ENCODE assay signal across 8 cellular contexts in genomic region chrX:68685722-68686683, GRCh38. TPM values are rescaled to one million over a fixed set of nuclear protein-coding genes. Genes with fewer than 3 reads are reported as not detected.
A peak's percentile ranks its signal among the peaks of the same experiment; 100 is the strongest.
DNase-seq lines count a peak whose midpoint lies in the region; ATAC-seq and TF ChIP-seq lines count a peak whose summit lies in the region.

No MANE protein-coding gene starts in this region.

- H3K4me1 ChIP-seq in fibroblast of lung (ENCODE audit: control insufficient read depth, extremely low read depth, insufficient read depth, low read length) (peaks cover 5% of the 10 kb centered on the region), neutrophil (ENCODE audit: control insufficient read depth in 1 of 2, insufficient read depth in 1 of 2, low read depth in 1 of 2, low read length in 1 of 2) (peaks cover 38 to 48% of the 10 kb centered on the region in 2 experiments)

- peak overlapping the region; percentile 8 for H2AFZ ChIP-seq in fibroblast of lung (ENCODE audit: low read length)

- peak overlapping the region; percentile 81 for H3K4me3 Mint-ChIP-seq in T-helper 2 cell treated with Interferon-gamma antibody and Interleukin-4, amounts not matched to agents 5 μg/mL and 100 μg/mL, for 36 hours

- peak overlapping the region; percentile 51 for H3K4me2 ChIP-seq in fibroblast of lung (ENCODE audit: extremely low read depth, insufficient read depth, low read length)

- H3K4me3 ChIP-seq in fibroblast of lung (replicated peaks in 1 of 4; ENCODE audit: control extremely low read depth in 1 of 4, insufficient read depth in 1 of 4, low read depth in 3 of 4, low read length in 4 of 4), result peak overlapping the region; percentile 17 to 56 (median 38)
- peak overlapping the region; percentile 62 to 66 for H3K4me3 ChIP-seq in neutrophil (ENCODE audit: low read depth in 1 of 2, low read length in 1 of 2)

- H3K36me3 Mint-ChIP-seq in T-helper 2 cell treated with Interferon-gamma antibody and Interleukin-4, amounts not matched to agents 5 μg/mL and 100 μg/mL, for 36 hours (ENCODE audit: low read depth), result no peaks in the 10 kb centered on the region

- H3K4me1 Mint-ChIP-seq in T-helper 2 cell treated with Interferon-gamma antibody and Interleukin-4, amounts not matched to agents 5 μg/mL and 100 μg/mL, for 36 hours (ENCODE audit: low read depth), result peaks cover 11% of the 10 kb centered on the region

- H4K20me1 ChIP-seq in fibroblast of lung (ENCODE audit: control insufficient read depth, extremely low read depth, insufficient read depth, low read length), result no peaks in the 10 kb centered on the region

- peak overlapping the region; percentile 37 for H3K9ac ChIP-seq in fibroblast of lung (ENCODE audit: insufficient read depth, low read length)

- no peaks in the 10 kb centered on the region for H3K36me3 ChIP-seq in fibroblast of lung (ENCODE audit: control insufficient read depth, insufficient read depth, low read length)
- no peaks in the 10 kb centered on the region for H3K36me3 ChIP-seq in neutrophil

- H3K27me3 ChIP-seq in fibroblast of lung (ENCODE audit: control insufficient read depth, insufficient read depth, low read length) (no peaks in the 10 kb centered on the region), neutrophil (no peaks in the 10 kb centered on the region)

- TF ChIP-seq CTCF in fibroblast of lung (conservative IDR thresholded peaks at IDR 0.05 in 1 of 2, IDR thresholded peaks at IDR 0.05 in 1 of 2; ENCODE audit: low read depth in 1 of 2, low read length in 2 of 2) (peak; percentile 3 to 28), neutrophil (IDR thresholded peaks at IDR 0.05) (no peak)

- peak; percentile 64 for DNase-seq in activated effector memory CD4-positive, alpha-beta T cell treated with anti-CD3 and anti-CD28 coated beads, Interleukin-2, amount 50 U/mL, for 16 hours
- DNase-seq in activated effector memory CD4-positive, alpha-beta T cell treated with Interleukin-2 at 50 U/mL for 16 hours, result no peak
- DNase-seq in T-helper 2 cell treated with Interferon-gamma antibody and Interleukin-4, amounts not matched to agents 5 μg/mL and 100 μg/mL, for 36 hours (ENCODE audit: low spot score), result no peak
- DNase-seq in fibroblast of lung (ENCODE audit: low read depth in 2 of 2) (peak; percentile 63 to 81), mucosa of gallbladder (ENCODE audit: low spot score) (no peak)

- H3K27me3 Mint-ChIP-seq in T-helper 2 cell treated with Interferon-gamma antibody and Interleukin-4, amounts not matched to agents 5 μg/mL and 100 μg/mL, for 36 hours (ENCODE audit: low read depth), result peaks cover 2% of the 10 kb centered on the region

- H3K79me2 ChIP-seq in fibroblast of lung (ENCODE audit: control insufficient read depth, insufficient read depth, low read length), result no peaks in the 10 kb centered on the region

- H3K9me3 ChIP-seq in fibroblast of lung (ENCODE audit: control insufficient read depth, insufficient read depth, low read depth, low read length), result no peaks in the 10 kb centered on the region
- no peaks in the 10 kb centered on the region for H3K9me3 ChIP-seq in neutrophil

- no peaks in the 10 kb centered on the region for H3K9me3 Mint-ChIP-seq in T-helper 2 cell treated with Interferon-gamma antibody and Interleukin-4, amounts not matched to agents 5 μg/mL and 100 μg/mL, for 36 hours

- H3K27ac ChIP-seq in fibroblast of lung (ENCODE audit: insufficient read depth, low read length) (peak overlapping the region; percentile 47), neutrophil (peak overlapping the region; percentile 65)

- peak overlapping the region; percentile 13 for H3K27ac Mint-ChIP-seq in T-helper 2 cell treated with Interferon-gamma antibody and Interleukin-4, amounts not matched to agents 5 μg/mL and 100 μg/mL, for 36 hours

- ATAC-seq in HG03442 (IDR thresholded peaks at IDR 0.05; ENCODE audit: unreplicated experiment) (no peak), GM18498 (IDR thresholded peaks at IDR 0.05; ENCODE audit: unreplicated experiment) (no peak)

RNA-seq across cellular contexts. Expression of gene STARD8, which starts 38.5 kb away (rescaled TPM):
- total RNA-seq in fibroblast of lung, result 1.5 TPM in 2 replicates
- 0.76 and 1.1 TPM in 2 replicates for polyA plus RNA-seq in fibroblast of lung
- polyA plus RNA-seq in fibroblast of lung (2012), result 0.83 and 1.3 TPM in 2 replicates
- 1.9 and 4.3 TPM in 2 replicates for polyA minus RNA-seq in fibroblast of lung (ENCODE audit: low replicate concordance)
- 6.1 TPM for total RNA-seq in mucosa of gallbladder

Comparison
In these comparisons a context has a peak if more than half of its experiments do, and no peak if none do; other contexts are left out.
1. DNase-seq: peak in activated effector memory CD4-positive, alpha-beta T cell treated with anti-CD3 and anti-CD28 coated beads, Interleukin-2, amount 50 U/mL, for 16 hours (single experiment) and fibroblast of lung (2 of 2); none in activated effector memory CD4-positive, alpha-beta T cell treated with Interleukin-2 at 50 U/mL for 16 hours (single experiment), T-helper 2 cell treated with Interferon-gamma antibody and Interleukin-4, amounts not matched to agents 5 μg/mL and 100 μg/mL, for 36 hours (single experiment) and mucosa of gallbladder (single experiment).